ENCODE assay signal across 33 cellular contexts in the genomic region with DNA sequence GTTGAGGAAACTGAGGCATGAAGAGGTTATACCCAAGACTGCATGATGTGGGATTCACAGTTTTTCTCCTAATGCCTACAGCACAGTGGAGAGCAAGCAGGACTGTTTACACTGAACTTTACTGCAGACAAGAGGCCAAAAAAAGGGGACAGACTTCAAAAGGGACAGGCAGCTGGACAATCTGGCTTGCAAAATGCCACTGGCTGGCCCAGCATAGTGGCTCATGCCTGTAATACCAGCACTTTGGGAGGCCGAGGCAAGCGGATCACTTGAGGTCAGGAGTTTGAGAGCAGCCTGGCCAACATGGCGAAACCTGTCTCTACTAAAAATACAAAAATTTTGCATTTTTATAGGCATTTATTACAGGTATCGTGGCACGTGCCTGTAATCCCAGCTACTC. TPM values are rescaled to one million over a fixed set of nuclear protein-coding genes. Genes with fewer than 3 reads are reported as not detected.
"Had no signal": no experiment of that assay in that cellular context is flagged by ENCODE, and none has a peak within 500 bp of the region (broad histone marks: within the 10 kb centered on the region; RNA-seq: fewer than 3 reads in every experiment).

No MANE protein-coding gene starts in this region.

- H3K4me3 ChIP-seq: coronary artery, dorsolateral prefrontal cortex, heart left ventricle had no signal

- H3K4me3 Mint-ChIP-seq: activated CD4-positive, alpha-beta T cell treated with anti-CD3 and anti-CD28 coated beads, Interleukin-2, amount 10 ng/mL, durations not matched to agents 7 days and 5 days; activated T-cell treated with anti-CD3 and anti-CD28 coated beads, Interleukin-2, amount 50 U/mL, for 24 hours; dendritic cell treated with granulocyte-macrophage colony-stimulating factor and Interleukin-4, amounts not matched to agents 40 ng/mL and 50 ng/mL, for 4 days; endodermal cell had no signal

- FAIRE-seq: astrocyte, bronchial epithelial cell, frontal cortex had no signal

- H3K27ac Mint-ChIP-seq: activated CD4-positive, alpha-beta memory T cell treated with anti-CD3 and anti-CD28 coated beads, Interleukin-2, amount 10 ng/mL, durations not matched to agents 7 days and 5 days; activated CD4-positive, alpha-beta T cell treated with anti-CD3 and anti-CD28 coated beads, Interleukin-2, amount 10 ng/mL, durations not matched to agents 7 days and 5 days; activated naive CD8-positive, alpha-beta T cell; activated T-cell treated with anti-CD3 and anti-CD28 coated beads, Interleukin-2, amount 50 U/mL, for 24 hours; activated T-cell treated with anti-CD3 and anti-CD28 coated beads, Interleukin-2, amount 50 U/mL, for 72 hours; dendritic cell treated with granulocyte-macrophage colony-stimulating factor and Interleukin-4, amounts not matched to agents 40 ng/mL and 50 ng/mL, for 4 days; endodermal cell; T-helper 17 cell; T-helper 2 cell treated with Interferon-gamma antibody and Interleukin-4, amounts not matched to agents 5 μg/mL and 100 μg/mL, for 36 hours; WTC11 had no signal

- DNase-seq: activated CD4-positive, alpha-beta memory T cell treated with anti-CD3 and anti-CD28 coated beads, Interleukin-2, amount 10 ng/mL, durations not matched to agents 7 days and 5 days; activated CD4-positive, alpha-beta T cell treated with anti-CD3 and anti-CD28 coated beads for 1 hour; activated CD4-positive, alpha-beta T cell treated with anti-CD3 and anti-CD28 coated beads for 4 hours; activated CD4-positive, alpha-beta T cell treated with anti-CD3 and anti-CD28 coated beads, Interleukin-2, amount 10 ng/mL, durations not matched to agents 7 days and 5 days; activated CD4-positive, alpha-beta T cell treated with anti-CD3 and anti-CD28 coated beads, Interleukin-2, amount 50 U/mL, for 4 hours; activated CD8-positive, alpha-beta memory T cell treated with anti-CD3 and anti-CD28 coated beads, Interleukin-2, amount 50 U/mL, for 48 hours; activated gamma-delta T cell; activated naive CD4-positive, alpha-beta T cell; activated naive CD4-positive, alpha-beta T cell treated with anti-CD3 and anti-CD28 coated beads, Interleukin-2, amount 50 U/mL, for 16 hours; activated T-cell treated with anti-CD3 and anti-CD28 coated beads for 4 hours; activated T-cell treated with anti-CD3 and anti-CD28 coated beads, Interleukin-2, amount 50 U/mL, for 24 hours; activated T-cell treated with anti-CD3 and anti-CD28 coated beads, Interleukin-2, amount 50 U/mL, for 72 hours; amniotic stem cell; anterior cingulate cortex; brain microvascular endothelial cell; dorsolateral prefrontal cortex; effector memory CD4-positive, alpha-beta T cell; endodermal cell; foreskin fibroblast; heart left ventricle; T-helper 1 cell; T-helper 17 cell; T1000 had no signal

- H3K36me3 Mint-ChIP-seq: activated naive CD8-positive, alpha-beta T cell; WTC11 had no signal

- H3K9me3 ChIP-seq: heart left ventricle had no signal

- H3K9me3 Mint-ChIP-seq: activated CD4-positive, alpha-beta memory T cell treated with anti-CD3 and anti-CD28 coated beads, Interleukin-2, amount 10 ng/mL, durations not matched to agents 7 days and 5 days; activated CD4-positive, alpha-beta T cell treated with anti-CD3 and anti-CD28 coated beads, Interleukin-2, amount 10 ng/mL, durations not matched to agents 7 days and 5 days; activated T-cell treated with anti-CD3 and anti-CD28 coated beads, Interleukin-2, amount 50 U/mL, for 24 hours; activated T-cell treated with anti-CD3 and anti-CD28 coated beads, Interleukin-2, amount 50 U/mL, for 72 hours; central memory CD8-positive, alpha-beta T cell; T-helper 2 cell treated with Interferon-gamma antibody and Interleukin-4, amounts not matched to agents 5 μg/mL and 100 μg/mL, for 36 hours; WTC11 had no signal

- H3K27ac ChIP-seq: brain microvascular endothelial cell, coronary artery, heart left ventricle had no signal

- H3K36me3 ChIP-seq: brain microvascular endothelial cell, heart left ventricle had no signal

- H3K4me1 Mint-ChIP-seq: central memory CD8-positive, alpha-beta T cell had no signal

- ATAC-seq: activated T-cell treated with anti-CD3 and anti-CD28 coated beads, Interleukin-2, amount 50 U/mL, for 72 hours; esophagus mucosa; heart left ventricle; T-helper 17 cell; WTC11 had no signal

RNA-seq across cellular contexts. Expression of gene MGAT5B, which starts 2.0 kb away (rescaled TPM):
- total RNA-seq: bronchial epithelial cell had no signal
